28 cellular contexts compared by ENCODE assay signal in genomic region chr9:82074144-82074543, GRCh38.
"Had no signal": no experiment of that assay in that cellular context is flagged by ENCODE, and none has a peak within 500 bp of the region (broad histone marks: within the 10 kb centered on the region; RNA-seq: fewer than 3 reads in every experiment).

No MANE protein-coding gene starts in this region.

- H2AFZ ChIP-seq: neural progenitor cell, parathyroid adenoma had no signal

- H3K27me3 ChIP-seq: neural progenitor cell, ovary, spleen, suprapubic skin, testis, tibial artery, transverse colon, upper lobe of right lung, uterus had no signal

- H3K9me3 ChIP-seq: ovary, psoas muscle, suprapubic skin, testis, tibial artery, transverse colon, upper lobe of right lung, uterus had no signal

- DNase-seq: natural killer cell; occipital lobe; ovary; posterior cingulate gyrus; psoas muscle; right cardiac atrium; spleen; stimulated activated CD4-positive, alpha-beta T cell treated with anti-CD3 and anti-CD28 coated beads, Interleukin-12 subunit alpha, Interleukin-12 subunit beta, amount 100 ng/mL, for 4 hours; stimulated activated CD4-positive, alpha-beta T cell treated with anti-CD3 and anti-CD28 coated beads, Interleukin-1b, Interleukin-23, amount 100 ng/mL, for 48 hours; stimulated activated CD4-positive, alpha-beta T cell treated with anti-CD3 and anti-CD28 coated beads, Interleukin-4, amount 100 ng/mL, for 1 hour; stimulated activated CD4-positive, alpha-beta T cell treated with anti-CD3 and anti-CD28 coated beads, Interleukin-4, amount 100 ng/mL, for 4 hours; stimulated activated CD8-positive, alpha-beta memory T cell treated with anti-CD3 and anti-CD28 coated beads, Interleukin-4, amount 100 ng/mL, for 48 hours; stimulated activated naive CD4-positive, alpha-beta T cell; stimulated activated naive CD8-positive, alpha-beta T cell treated with anti-CD3 and anti-CD28 coated beads, Interleukin-15, amount 100 ng/mL, for 72 hours; stimulated activated naive CD8-positive, alpha-beta T cell treated with anti-CD3 and anti-CD28 coated beads, Interleukin-15, Interleukin-2, amounts not matched to agents 100 U/mL and 50 U/mL, for 24 hours; substantia nigra; testis; tibial artery; transverse colon; upper lobe of right lung; uterus had no signal

- H3K9ac ChIP-seq: neural progenitor cell, parathyroid adenoma had no signal

- H3K4me3 ChIP-seq: neural progenitor cell, ovary, psoas muscle, skin epidermis, smooth muscle cell, spleen, suprapubic skin, testis, tibial artery, transverse colon, upper lobe of right lung, uterus had no signal

- ATAC-seq: natural killer cell; psoas muscle; right cardiac atrium; sciatic nerve; stimulated activated memory B cell treated with anti-CD40 and anti-IgM and Interleukin-4, amounts not matched to agents 10 μg/mL and 1 μg/mL and 100 μg/mL, for 72 hours; stimulated activated naive CD8-positive, alpha-beta T cell treated with anti-CD3 and anti-CD28 coated beads, Interleukin-15, amount 100 ng/mL, for 72 hours; stimulated activated naive CD8-positive, alpha-beta T cell treated with anti-CD3 and anti-CD28 coated beads, Interleukin-15, Interleukin-2, amounts not matched to agents 100 U/mL and 50 U/mL, for 24 hours; upper lobe of right lung had no signal

- H3K27ac ChIP-seq: neural progenitor cell, ovary, parathyroid adenoma, psoas muscle, skin epidermis, spleen, suprapubic skin, testis, tibial artery, transverse colon, upper lobe of right lung, uterus had no signal

- H3K4me2 ChIP-seq: neural progenitor cell, smooth muscle cell had no signal

- H3K36me3 ChIP-seq: neural progenitor cell, ovary, spleen, suprapubic skin, tibial artery, transverse colon, upper lobe of right lung, uterus had no signal

- H3K4me1 ChIP-seq: neural progenitor cell, parathyroid adenoma, psoas muscle, spleen, suprapubic skin, testis, tibial artery, transverse colon, upper lobe of right lung, uterus had no signal
